Comparison of ENCODE assay signal across 17 cellular contexts in the genomic region with DNA sequence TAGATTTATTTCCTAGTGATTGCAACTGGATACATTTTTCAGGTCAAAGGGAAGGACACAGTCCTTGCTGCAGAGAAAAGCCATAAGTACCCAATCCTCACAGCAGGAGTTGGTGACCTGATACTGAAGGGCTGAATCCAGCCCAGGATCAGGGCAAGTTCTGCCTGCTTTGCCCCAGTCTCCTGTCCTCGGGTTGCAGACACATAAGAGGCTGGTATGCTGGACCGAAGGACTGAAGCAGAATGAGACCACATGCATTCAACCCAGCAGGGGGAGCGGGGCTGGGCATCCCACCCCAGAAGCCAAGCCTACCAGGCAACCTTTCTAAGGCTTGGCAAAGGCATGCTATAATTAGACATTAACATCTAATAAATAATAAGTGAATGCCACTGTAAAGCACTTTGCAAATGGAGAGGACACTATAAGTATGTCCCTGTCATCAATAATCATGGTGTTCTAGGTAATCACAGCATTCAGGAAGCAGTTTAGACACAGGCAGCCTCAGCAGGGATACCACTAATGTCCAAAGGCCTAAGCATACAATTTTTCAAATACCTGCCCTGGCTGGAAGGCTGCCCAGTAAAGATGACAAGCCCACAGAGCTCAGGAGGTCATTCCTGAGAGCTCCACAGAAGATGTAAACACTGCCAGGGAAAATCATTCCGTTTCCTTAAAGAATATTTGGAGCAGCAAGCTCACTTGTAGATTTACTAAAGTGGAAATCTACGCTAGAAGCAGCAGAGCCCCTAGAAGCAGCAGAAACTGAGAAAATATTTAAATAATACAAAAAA. TPM values are rescaled to one million over a fixed set of nuclear protein-coding genes. Genes with fewer than 3 reads are reported as not detected.
DNase-seq lines count a peak whose midpoint lies in the region; ATAC-seq and TF ChIP-seq lines count a peak whose summit lies in the region.
"Had no signal": no experiment of that assay in that cellular context is flagged by ENCODE, and none has a peak within 500 bp of the region (broad histone marks: within the 10 kb centered on the region; RNA-seq: fewer than 3 reads in every experiment).

No MANE protein-coding gene starts in this region.

- H4K20me1 ChIP-seq in PC-3 (ENCODE audit: low read length) (no peaks in the 10 kb centered on the region), neural progenitor cell (ENCODE audit: low read depth) (no peaks in the 10 kb centered on the region)

- H3K9me3 ChIP-seq in PC-3 (ENCODE audit: low read length) (no peaks in the 10 kb centered on the region), neural progenitor cell (ENCODE audit: low read depth) (no peaks in the 10 kb centered on the region)
- H3K9me3 ChIP-seq: A549 had no signal

- H3K27me3 ChIP-seq in H7 (ENCODE audit: control insufficient read depth, insufficient read depth, low read length) (no peaks in the 10 kb centered on the region), PC-3 (ENCODE audit: low read length) (peaks cover 29% of the 10 kb centered on the region), neural progenitor cell (no peaks in the 10 kb centered on the region)

- H2AFZ ChIP-seq in PC-3 (ENCODE audit: low read length) (no peak overlapping the region), neural progenitor cell (replicated peaks) (no peak overlapping the region)

- H3K27ac ChIP-seq in PC-3 (ENCODE audit: low read length): no peak overlapping the region
- H3K27ac ChIP-seq in neural progenitor cell: no peak overlapping the region
- H3K27ac ChIP-seq: A549, C4-2B had no signal

- peaks cover 4% of the 10 kb centered on the region for H3K27me3 Mint-ChIP-seq in neural progenitor cell (ENCODE audit: insufficient read depth, low read depth)

- no peaks in the 10 kb centered on the region for H3F3A ChIP-seq in PC-3 (ENCODE audit: low read length, unreplicated experiment)
- no peaks in the 10 kb centered on the region for H3F3A ChIP-seq in neural progenitor cell (ENCODE audit: low read depth)

- H3K9me2 ChIP-seq in PC-3 (replicated peaks; ENCODE audit: low read length): no peaks in the 10 kb centered on the region

- H3K4me1 ChIP-seq in PC-3 (ENCODE audit: insufficient read depth, low read length) (no peaks in the 10 kb centered on the region), neural progenitor cell (peaks cover 13% of the 10 kb centered on the region)
- H3K4me1 ChIP-seq: A549, HAP-1 had no signal

- TF ChIP-seq CTCF in PC-3 (conservative IDR thresholded peaks at IDR 0.05; ENCODE audit: low read depth, low read length) (no peak), neural progenitor cell (IDR thresholded peaks at IDR 0.05) (peak; percentile 7)

- H3K4me2 ChIP-seq in PC-3 (ENCODE audit: low read length) (no peak overlapping the region), neural progenitor cell (no peak overlapping the region)
- H3K4me2 ChIP-seq: A549 had no signal

- H3K79me2 ChIP-seq in PC-3 (ENCODE audit: low read length): no peaks in the 10 kb centered on the region
- H3K79me2 ChIP-seq in neural progenitor cell (ENCODE audit: low read depth): no peaks in the 10 kb centered on the region

- ATAC-seq in PC-3: no peak
- ATAC-seq: A549, Panc1 had no signal

- H3K4me3 ChIP-seq in H7 (ENCODE audit: insufficient read depth, low read depth, low read length) (no peak overlapping the region), PC-3 (ENCODE audit: low read length) (no peak overlapping the region), neural progenitor cell (no peak overlapping the region)
- H3K4me3 ChIP-seq: A549, HAP-1 had no signal

- POLR2A ChIA-PET in PC-3 (lab: Charles Lee; ENCODE audit: unreplicated experiment): no interaction called here

- H3K36me3 ChIP-seq in H7 (replicated peaks; ENCODE audit: control insufficient read depth, insufficient read depth, low read length): no peaks in the 10 kb centered on the region
- H3K36me3 ChIP-seq in PC-3 (ENCODE audit: low read depth, low read length): no peaks in the 10 kb centered on the region
- H3K36me3 ChIP-seq in neural progenitor cell: no peaks in the 10 kb centered on the region
- H3K36me3 ChIP-seq: HAP-1 had no signal

- no peaks in the 10 kb centered on the region for H3K4me1 Mint-ChIP-seq in neural progenitor cell

- CTCF ChIA-PET in PC-3 (lab: Charles Lee): no interaction called here

- H3K9ac ChIP-seq in PC-3 (ENCODE audit: low read length): no peak overlapping the region
- H3K9ac ChIP-seq in neural progenitor cell: no peak overlapping the region

- no peak overlapping the region for H3K27ac Mint-ChIP-seq in neural progenitor cell

- H3K9me3 Mint-ChIP-seq in neural progenitor cell: no peaks in the 10 kb centered on the region

- intact Hi-C loops in PC-3 (cut with micrococcal nuclease): no loop called here

- BruUV-seq in PC-3 (replicated peaks; lab: Mats Ljungman, UMichigan): no TSS peak

- no peak overlapping the region for H3K4me3 Mint-ChIP-seq in neural progenitor cell

- DNase-seq in H7 (peak; percentile 7), NCI-H2081 (lab: John Stamatoyannopoulos, UW) (peak; percentile 16 to 53), PC-3 (peak; percentile 12), neural progenitor cell (ENCODE audit: low spot score) (peak; percentile 5), OCI-M2 (lab: John Stamatoyannopoulos, UW; ENCODE audit: unreplicated experiment) (no peak), hypothalamus (lab: John Stamatoyannopoulos, UW) (no peak)
- DNase-seq in stimulated activated CD4-positive, alpha-beta T cell treated with anti-CD3 and anti-CD28 coated beads, Interleukin-12 subunit alpha, Interleukin-12 subunit beta, amount 100 ng/mL, for 4 hours: no peak
- DNase-seq: DMS153, NCI-H1105 treated with DMSO at 0.1 percent for 48 hours, NCI-H446, NCI-H748 treated with DMSO at 0.1 percent for 48 hours had no signal

- H3K36me3 Mint-ChIP-seq in neural progenitor cell: no peaks in the 10 kb centered on the region

RNA-seq across cellular contexts. Expression of gene KRTAP19-8, which starts 47.6 kb away (rescaled TPM):
- not detected in 2 replicates for total RNA-seq in H7 (2014; rRNA removed; shearing (Covaris generic))
- total RNA-seq in PC-3 (2014; rRNA removed) (not detected in 2 replicates), neural progenitor cell (ENCODE audit: low replicate concordance) (not detected in 2 replicates)
- total RNA-seq: LHCN-M2, SK-MEL-5 had no signal

Comparison
In these comparisons a context has a peak if more than half of its experiments do, and no peak if none do; other contexts are left out.
1. DNase-seq: peak in H7 (single experiment), NCI-H2081 (2 of 2), PC-3 (single experiment) and neural progenitor cell (single experiment); none in OCI-M2 (single experiment), stimulated activated CD4-positive, alpha-beta T cell treated with anti-CD3 and anti-CD28 coated beads, Interleukin-12 subunit alpha, Interleukin-12 subunit beta, amount 100 ng/mL, for 4 hours (single experiment) and hypothalamus (0 of 51).